ENCODE assay signal across 1 cellular context in the genomic region with DNA sequence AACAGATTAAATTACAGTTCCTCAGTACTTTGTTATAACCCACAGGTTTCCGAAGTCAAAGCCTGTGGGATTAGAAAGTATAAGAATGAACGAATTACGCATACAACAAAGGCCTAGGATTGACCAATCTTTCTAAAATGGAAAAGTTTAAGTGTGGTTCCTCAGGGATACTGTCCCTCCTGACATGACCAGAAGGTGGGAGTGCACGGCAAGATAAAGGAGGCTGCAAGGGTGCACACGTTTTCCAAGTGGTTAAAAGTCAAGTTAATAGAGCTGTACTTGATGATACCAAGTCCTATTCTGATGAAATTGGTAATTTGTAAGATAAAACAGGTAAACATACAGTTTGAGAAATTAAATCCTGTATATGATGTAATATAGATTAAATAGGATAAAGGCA.
TF ChIP-seq lines count a peak whose summit lies in the region.

No MANE protein-coding gene starts in this region.

TF ChIP-seq in GM12878, 131 proteins besides CTCF, POLR2A, EP300 and RAD21:
- no peak for TF ChIP-seq DPF2 (IDR thresholded peaks at IDR 0.05)
- TF ChIP-seq, protein P1, sequence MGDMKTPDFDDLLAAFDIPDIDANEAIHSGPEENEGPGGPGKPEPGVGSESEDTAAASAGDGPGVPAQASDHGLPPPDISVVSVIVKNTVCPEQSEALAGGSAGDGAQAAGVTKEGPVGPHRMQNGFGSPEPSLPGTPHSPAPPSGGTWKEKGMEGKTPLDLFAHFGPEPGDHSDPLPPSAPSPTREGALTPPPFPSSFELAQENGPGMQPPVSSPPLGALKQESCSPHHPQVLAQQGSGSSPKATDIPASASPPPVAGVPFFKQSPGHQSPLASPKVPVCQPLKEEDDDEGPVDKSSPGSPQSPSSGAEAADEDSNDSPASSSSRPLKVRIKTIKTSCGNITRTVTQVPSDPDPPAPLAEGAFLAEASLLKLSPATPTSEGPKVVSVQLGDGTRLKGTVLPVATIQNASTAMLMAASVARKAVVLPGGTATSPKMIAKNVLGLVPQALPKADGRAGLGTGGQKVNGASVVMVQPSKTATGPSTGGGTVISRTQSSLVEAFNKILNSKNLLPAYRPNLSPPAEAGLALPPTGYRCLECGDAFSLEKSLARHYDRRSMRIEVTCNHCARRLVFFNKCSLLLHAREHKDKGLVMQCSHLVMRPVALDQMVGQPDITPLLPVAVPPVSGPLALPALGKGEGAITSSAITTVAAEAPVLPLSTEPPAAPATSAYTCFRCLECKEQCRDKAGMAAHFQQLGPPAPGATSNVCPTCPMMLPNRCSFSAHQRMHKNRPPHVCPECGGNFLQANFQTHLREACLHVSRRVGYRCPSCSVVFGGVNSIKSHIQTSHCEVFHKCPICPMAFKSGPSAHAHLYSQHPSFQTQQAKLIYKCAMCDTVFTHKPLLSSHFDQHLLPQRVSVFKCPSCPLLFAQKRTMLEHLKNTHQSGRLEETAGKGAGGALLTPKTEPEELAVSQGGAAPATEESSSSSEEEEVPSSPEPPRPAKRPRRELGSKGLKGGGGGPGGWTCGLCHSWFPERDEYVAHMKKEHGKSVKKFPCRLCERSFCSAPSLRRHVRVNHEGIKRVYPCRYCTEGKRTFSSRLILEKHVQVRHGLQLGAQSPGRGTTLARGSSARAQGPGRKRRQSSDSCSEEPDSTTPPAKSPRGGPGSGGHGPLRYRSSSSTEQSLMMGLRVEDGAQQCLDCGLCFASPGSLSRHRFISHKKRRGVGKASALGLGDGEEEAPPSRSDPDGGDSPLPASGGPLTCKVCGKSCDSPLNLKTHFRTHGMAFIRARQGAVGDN (IDR thresholded peaks at IDR 0.05): no peak
- no peak for TF ChIP-seq HDAC6 (IDR thresholded peaks at IDR 0.05; ENCODE audit: unreplicated experiment)
- TF ChIP-seq, protein P2, sequence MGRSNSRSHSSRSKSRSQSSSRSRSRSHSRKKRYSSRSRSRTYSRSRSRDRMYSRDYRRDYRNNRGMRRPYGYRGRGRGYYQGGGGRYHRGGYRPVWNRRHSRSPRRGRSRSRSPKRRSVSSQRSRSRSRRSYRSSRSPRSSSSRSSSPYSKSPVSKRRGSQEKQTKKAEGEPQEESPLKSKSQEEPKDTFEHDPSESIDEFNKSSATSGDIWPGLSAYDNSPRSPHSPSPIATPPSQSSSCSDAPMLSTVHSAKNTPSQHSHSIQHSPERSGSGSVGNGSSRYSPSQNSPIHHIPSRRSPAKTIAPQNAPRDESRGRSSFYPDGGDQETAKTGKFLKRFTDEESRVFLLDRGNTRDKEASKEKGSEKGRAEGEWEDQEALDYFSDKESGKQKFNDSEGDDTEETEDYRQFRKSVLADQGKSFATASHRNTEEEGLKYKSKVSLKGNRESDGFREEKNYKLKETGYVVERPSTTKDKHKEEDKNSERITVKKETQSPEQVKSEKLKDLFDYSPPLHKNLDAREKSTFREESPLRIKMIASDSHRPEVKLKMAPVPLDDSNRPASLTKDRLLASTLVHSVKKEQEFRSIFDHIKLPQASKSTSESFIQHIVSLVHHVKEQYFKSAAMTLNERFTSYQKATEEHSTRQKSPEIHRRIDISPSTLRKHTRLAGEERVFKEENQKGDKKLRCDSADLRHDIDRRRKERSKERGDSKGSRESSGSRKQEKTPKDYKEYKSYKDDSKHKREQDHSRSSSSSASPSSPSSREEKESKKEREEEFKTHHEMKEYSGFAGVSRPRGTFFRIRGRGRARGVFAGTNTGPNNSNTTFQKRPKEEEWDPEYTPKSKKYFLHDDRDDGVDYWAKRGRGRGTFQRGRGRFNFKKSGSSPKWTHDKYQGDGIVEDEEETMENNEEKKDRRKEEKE (IDR thresholded peaks at IDR 0.05): no peak
- no peak for TF ChIP-seq HCFC1 (IDR thresholded peaks at IDR 0.05; ENCODE audit: low read length)
- no peak for TF ChIP-seq SRF (IDR thresholded peaks at IDR 0.05; ENCODE audit: low read depth in 2 of 2, low read length in 2 of 2)
- TF ChIP-seq, protein P3, sequence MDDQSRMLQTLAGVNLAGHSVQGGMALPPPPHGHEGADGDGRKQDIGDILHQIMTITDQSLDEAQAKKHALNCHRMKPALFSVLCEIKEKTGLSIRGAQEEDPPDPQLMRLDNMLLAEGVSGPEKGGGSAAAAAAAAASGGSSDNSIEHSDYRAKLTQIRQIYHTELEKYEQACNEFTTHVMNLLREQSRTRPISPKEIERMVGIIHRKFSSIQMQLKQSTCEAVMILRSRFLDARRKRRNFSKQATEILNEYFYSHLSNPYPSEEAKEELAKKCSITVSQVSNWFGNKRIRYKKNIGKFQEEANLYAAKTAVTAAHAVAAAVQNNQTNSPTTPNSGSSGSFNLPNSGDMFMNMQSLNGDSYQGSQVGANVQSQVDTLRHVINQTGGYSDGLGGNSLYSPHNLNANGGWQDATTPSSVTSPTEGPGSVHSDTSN (IDR thresholded peaks at IDR 0.05; ENCODE audit: insufficient replicate concordance, low read depth, low read length): no peak
- TF ChIP-seq NR2C2 (IDR thresholded peaks at IDR 0.05; ENCODE audit: borderline replicate concordance, control insufficient read depth, insufficient read length, low read depth): no peak
- TF ChIP-seq, protein P4, sequence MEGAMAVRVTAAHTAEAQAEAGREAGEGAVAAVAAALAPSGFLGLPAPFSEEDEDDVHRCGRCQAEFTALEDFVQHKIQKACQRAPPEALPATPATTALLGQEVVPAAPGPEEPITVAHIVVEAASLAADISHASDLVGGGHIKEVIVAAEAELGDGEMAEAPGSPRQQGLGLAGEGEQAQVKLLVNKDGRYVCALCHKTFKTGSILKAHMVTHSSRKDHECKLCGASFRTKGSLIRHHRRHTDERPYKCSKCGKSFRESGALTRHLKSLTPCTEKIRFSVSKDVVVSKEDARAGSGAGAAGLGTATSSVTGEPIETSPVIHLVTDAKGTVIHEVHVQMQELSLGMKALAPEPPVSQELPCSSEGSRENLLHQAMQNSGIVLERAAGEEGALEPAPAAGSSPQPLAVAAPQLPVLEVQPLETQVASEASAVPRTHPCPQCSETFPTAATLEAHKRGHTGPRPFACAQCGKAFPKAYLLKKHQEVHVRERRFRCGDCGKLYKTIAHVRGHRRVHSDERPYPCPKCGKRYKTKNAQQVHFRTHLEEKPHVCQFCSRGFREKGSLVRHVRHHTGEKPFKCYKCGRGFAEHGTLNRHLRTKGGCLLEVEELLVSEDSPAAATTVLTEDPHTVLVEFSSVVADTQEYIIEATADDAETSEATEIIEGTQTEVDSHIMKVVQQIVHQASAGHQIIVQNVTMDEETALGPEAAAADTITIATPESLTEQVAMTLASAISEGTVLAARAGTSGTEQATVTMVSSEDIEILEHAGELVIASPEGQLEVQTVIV (IDR thresholded peaks at IDR 0.05; ENCODE audit: borderline replicate concordance, partially characterized antibody): no peak
- TF ChIP-seq, protein P5, sequence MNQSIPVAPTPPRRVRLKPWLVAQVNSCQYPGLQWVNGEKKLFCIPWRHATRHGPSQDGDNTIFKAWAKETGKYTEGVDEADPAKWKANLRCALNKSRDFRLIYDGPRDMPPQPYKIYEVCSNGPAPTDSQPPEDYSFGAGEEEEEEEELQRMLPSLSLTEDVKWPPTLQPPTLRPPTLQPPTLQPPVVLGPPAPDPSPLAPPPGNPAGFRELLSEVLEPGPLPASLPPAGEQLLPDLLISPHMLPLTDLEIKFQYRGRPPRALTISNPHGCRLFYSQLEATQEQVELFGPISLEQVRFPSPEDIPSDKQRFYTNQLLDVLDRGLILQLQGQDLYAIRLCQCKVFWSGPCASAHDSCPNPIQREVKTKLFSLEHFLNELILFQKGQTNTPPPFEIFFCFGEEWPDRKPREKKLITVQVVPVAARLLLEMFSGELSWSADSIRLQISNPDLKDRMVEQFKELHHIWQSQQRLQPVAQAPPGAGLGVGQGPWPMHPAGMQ (IDR thresholded peaks at IDR 0.05; ENCODE audit: borderline replicate concordance): no peak
- TF ChIP-seq PAX8 (IDR thresholded peaks at IDR 0.05): no peak
- TF ChIP-seq TAF1 (IDR thresholded peaks at IDR 0.05; ENCODE audit: borderline replicate concordance, low read depth, low read length): no peak
- TF ChIP-seq NFYA (IDR thresholded peaks at IDR 0.05; ENCODE audit: borderline replicate concordance, low read depth, low read length): no peak
- TF ChIP-seq, protein P6, sequence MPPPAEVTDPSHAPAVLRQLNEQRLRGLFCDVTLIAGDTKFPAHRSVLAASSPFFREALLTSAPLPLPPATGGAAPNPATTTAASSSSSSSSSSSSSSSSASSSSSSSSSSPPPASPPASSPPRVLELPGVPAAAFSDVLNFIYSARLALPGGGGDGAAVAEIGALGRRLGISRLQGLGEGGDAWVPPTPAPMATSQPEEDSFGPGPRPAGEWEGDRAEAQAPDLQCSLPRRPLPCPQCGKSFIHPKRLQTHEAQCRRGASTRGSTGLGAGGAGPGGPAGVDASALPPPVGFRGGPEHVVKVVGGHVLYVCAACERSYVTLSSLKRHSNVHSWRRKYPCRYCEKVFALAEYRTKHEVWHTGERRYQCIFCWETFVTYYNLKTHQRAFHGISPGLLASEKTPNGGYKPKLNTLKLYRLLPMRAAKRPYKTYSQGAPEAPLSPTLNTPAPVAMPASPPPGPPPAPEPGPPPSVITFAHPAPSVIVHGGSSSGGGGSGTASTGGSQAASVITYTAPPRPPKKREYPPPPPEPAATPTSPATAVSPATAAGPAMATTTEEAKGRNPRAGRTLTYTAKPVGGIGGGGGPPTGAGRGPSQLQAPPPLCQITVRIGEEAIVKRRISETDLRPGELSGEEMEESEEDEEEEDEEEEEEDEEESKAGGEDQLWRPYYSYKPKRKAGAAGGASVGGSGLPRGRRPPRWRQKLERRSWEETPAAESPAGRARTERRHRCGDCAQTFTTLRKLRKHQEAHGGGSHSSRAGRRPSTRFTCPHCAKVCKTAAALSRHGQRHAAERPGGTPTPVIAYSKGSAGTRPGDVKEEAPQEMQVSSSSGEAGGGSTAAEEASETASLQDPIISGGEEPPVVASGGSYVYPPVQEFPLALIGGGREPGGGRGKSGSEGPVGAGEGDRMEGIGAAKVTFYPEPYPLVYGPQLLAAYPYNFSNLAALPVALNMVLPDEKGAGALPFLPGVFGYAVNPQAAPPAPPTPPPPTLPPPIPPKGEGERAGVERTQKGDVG (CRISPR knock-in tag; IDR thresholded peaks at IDR 0.05): no peak
- TF ChIP-seq CBFB (IDR thresholded peaks at IDR 0.05; ENCODE audit: low read depth): no peak
- TF ChIP-seq, protein P7, sequence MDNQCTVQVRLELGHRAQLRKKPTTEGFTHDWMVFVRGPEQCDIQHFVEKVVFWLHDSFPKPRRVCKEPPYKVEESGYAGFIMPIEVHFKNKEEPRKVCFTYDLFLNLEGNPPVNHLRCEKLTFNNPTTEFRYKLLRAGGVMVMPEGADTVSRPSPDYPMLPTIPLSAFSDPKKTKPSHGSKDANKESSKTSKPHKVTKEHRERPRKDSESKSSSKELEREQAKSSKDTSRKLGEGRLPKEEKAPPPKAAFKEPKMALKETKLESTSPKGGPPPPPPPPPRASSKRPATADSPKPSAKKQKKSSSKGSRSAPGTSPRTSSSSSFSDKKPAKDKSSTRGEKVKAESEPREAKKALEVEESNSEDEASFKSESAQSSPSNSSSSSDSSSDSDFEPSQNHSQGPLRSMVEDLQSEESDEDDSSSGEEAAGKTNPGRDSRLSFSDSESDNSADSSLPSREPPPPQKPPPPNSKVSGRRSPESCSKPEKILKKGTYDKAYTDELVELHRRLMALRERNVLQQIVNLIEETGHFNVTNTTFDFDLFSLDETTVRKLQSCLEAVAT (IDR thresholded peaks at IDR 0.05): no peak
TF ChIP-seq in GM12878: peak in this region for 0.
